In the genomic region with DNA sequence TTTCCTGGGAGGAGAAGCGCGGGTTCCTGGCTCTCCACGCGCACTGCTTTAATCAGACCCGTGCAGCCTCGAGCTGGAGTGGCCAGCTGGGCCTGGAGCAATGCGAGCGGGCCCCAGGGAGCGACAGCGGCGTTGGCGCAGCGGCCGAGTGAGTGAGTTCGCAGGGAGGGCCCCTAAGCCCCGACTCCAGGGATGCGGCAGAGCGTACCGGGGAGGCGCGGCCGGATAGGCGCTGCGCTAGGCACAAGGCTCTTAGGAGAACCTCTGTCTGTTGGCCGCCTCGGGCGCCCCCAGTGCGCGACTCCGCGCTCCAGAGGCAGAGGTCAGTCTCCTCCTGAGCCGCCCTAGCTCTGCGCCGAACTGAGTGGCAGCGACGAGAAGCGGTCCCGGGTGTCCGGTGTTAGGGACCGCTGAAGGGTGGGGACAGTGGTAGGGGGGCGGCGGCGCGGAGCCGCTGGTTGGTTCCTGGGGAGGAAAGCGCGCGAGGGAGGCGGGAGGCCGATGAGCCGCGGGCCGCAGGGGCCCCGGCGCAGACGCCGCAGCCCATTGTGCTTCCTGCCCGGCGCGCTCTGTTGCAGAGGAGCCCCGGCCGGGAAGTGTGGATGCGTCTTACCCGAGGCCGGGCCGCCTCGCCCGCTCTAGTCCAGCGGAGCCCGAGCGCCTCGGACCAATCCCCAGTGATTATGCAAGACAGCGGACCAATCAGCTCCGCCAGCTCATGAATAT, we compare ENCODE assay signal across 8 cellular contexts. TPM values are rescaled to one million over a fixed set of nuclear protein-coding genes. Genes with fewer than 3 reads are reported as not detected.
DNase-seq lines count a peak whose midpoint lies in the region; ATAC-seq lines count a peak whose summit lies in the region.

No MANE protein-coding gene starts in this region.

- peaks cover 18 to 23% of the 10 kb centered on the region in 2 donors for H3K4me1 ChIP-seq in neuronal stem cell (ENCODE audit: control insufficient read depth in 2 of 2, insufficient read depth in 1 of 2, low read depth in 1 of 2, low read length in 2 of 2)

- H3K4ac ChIP-seq in neuronal stem cell (ENCODE audit: low read length): no peak overlapping the region

- no peaks in the 10 kb centered on the region for H3K36me3 ChIP-seq in neuronal stem cell (replicated peaks in 1 of 2; ENCODE audit: control insufficient read depth in 2 of 2, insufficient read depth in 2 of 2, low read length in 2 of 2)

- H3K9ac ChIP-seq in neuronal stem cell (ENCODE audit: low read depth, low read length, poor library complexity): peak overlapping the region; percentile 68

- H4K8ac ChIP-seq in neuronal stem cell (ENCODE audit: low read depth, low read length): no peak overlapping the region

- peaks cover 70% of the 10 kb centered on the region for H3K4me1 Mint-ChIP-seq in activated naive CD4-positive, alpha-beta T cell treated with anti-CD3 and anti-CD28 coated beads, Interleukin-2, amount 10 ng/mL, durations not matched to agents 7 days and 5 days

- H4K91ac ChIP-seq in neuronal stem cell (ENCODE audit: low read depth, low read length, poor library complexity): no peak overlapping the region

- H3K27me3 Mint-ChIP-seq in activated naive CD4-positive, alpha-beta T cell treated with anti-CD3 and anti-CD28 coated beads, Interleukin-2, amount 10 ng/mL, durations not matched to agents 7 days and 5 days: peaks cover 100% of the 10 kb centered on the region

- no peak overlapping the region for H2BK120ac ChIP-seq in neuronal stem cell (ENCODE audit: low read depth, low read length)

- peak overlapping the region; percentile 77 for H3K23ac ChIP-seq in neuronal stem cell (ENCODE audit: low read depth, low read length, poor library complexity)

- no peak overlapping the region for H2AK5ac ChIP-seq in neuronal stem cell (ENCODE audit: low read depth, low read length)

- DNase-seq in G401 (ENCODE audit: low spot score) (peak; percentile 73), HS-5 (ENCODE audit: low read depth) (peak; percentile 94), NOMO-1 treated with DMSO at 0.1 percent for 48 hours (lab: John Stamatoyannopoulos, UW; ENCODE audit: unreplicated experiment) (peak; percentile 84), germinal center (ENCODE audit: low spot score) (peak; percentile 87), neuronal stem cell (ENCODE audit: low spot score) (peak; percentile 88)
- peak; percentile 67 for DNase-seq in activated naive CD4-positive, alpha-beta T cell treated with anti-CD3 and anti-CD28 coated beads, Interleukin-2, amount 10 ng/mL, durations not matched to agents 7 days and 5 days

- H2AFZ ChIP-seq in neuronal stem cell (ENCODE audit: low read length): peak overlapping the region; percentile 99

- in situ Hi-C loops in G401 (cut with HindIII; ENCODE audit: low sequenced_read_pairs): no loop called here

- peak overlapping the region; percentile 39 for H3K14ac ChIP-seq in neuronal stem cell (ENCODE audit: low read length)

- peak overlapping the region; percentile 89 for H3K18ac ChIP-seq in neuronal stem cell (ENCODE audit: low read length)

- no peaks in the 10 kb centered on the region for H3K79me1 ChIP-seq in neuronal stem cell (ENCODE audit: low read depth, low read length)

- no CpG with 5 or more reads among the region's 74 CpGs for WGBS in neuronal stem cell (ENCODE audit: extremely low coverage in 2 of 2, insufficient read length in 2 of 2, insufficient replicate concordance in 1 of 2), 2 donors

- H3K27ac Mint-ChIP-seq in activated naive CD4-positive, alpha-beta T cell treated with anti-CD3 and anti-CD28 coated beads, Interleukin-2, amount 10 ng/mL, durations not matched to agents 7 days and 5 days: peak overlapping the region; percentile 77

- peaks cover 17% of the 10 kb centered on the region for H3K36me3 Mint-ChIP-seq in activated naive CD4-positive, alpha-beta T cell treated with anti-CD3 and anti-CD28 coated beads, Interleukin-2, amount 10 ng/mL, durations not matched to agents 7 days and 5 days

- peaks cover 68 to 96% (median 94%) of the 10 kb centered on the region in 3 experiments for H3K27me3 ChIP-seq in neuronal stem cell (ENCODE audit: control insufficient read depth in 3 of 3, insufficient read depth in 3 of 3, low read depth in 1 of 3, low read length in 3 of 3)

- peak overlapping the region; percentile 68 for H3K4me3 Mint-ChIP-seq in activated naive CD4-positive, alpha-beta T cell treated with anti-CD3 and anti-CD28 coated beads, Interleukin-2, amount 10 ng/mL, durations not matched to agents 7 days and 5 days

- no peak overlapping the region for H2BK12ac ChIP-seq in neuronal stem cell (ENCODE audit: low read length)

- H3K9me3 Mint-ChIP-seq in activated naive CD4-positive, alpha-beta T cell treated with anti-CD3 and anti-CD28 coated beads, Interleukin-2, amount 10 ng/mL, durations not matched to agents 7 days and 5 days: no peaks in the 10 kb centered on the region

- peaks cover 2 to 18% of the 10 kb centered on the region in 2 donors for H3K9me3 ChIP-seq in neuronal stem cell (replicated peaks in 1 of 2; ENCODE audit: control insufficient read depth in 2 of 2, insufficient read depth in 1 of 2, low read depth in 1 of 2, low read length in 2 of 2)

- peak overlapping the region; percentile 84 for H2BK15ac ChIP-seq in neuronal stem cell (ENCODE audit: low read length)

- no peak overlapping the region for H3K27ac ChIP-seq in neuronal stem cell (replicated peaks; ENCODE audit: low read length)

- peak; percentile 87 for ATAC-seq in GM21423 (IDR thresholded peaks at IDR 0.05; ENCODE audit: unreplicated experiment)
- ATAC-seq in HG02970 (IDR thresholded peaks at IDR 0.05; ENCODE audit: low FRiP score, unreplicated experiment): no peak

- no peak overlapping the region for H2BK5ac ChIP-seq in neuronal stem cell (ENCODE audit: low read length)

- H3K4me2 ChIP-seq in neuronal stem cell (ENCODE audit: insufficient read depth, low read length, poor library complexity, severe bottlenecking): peak overlapping the region; percentile 93

- H3K4me3 ChIP-seq in neuronal stem cell (ENCODE audit: low read length in 2 of 2): peak overlapping the region; percentile 51 to 75

- CTCF ChIA-PET in activated naive CD4-positive, alpha-beta T cell treated with anti-CD3 and anti-CD28 coated beads, Interleukin-2, amount 10 ng/mL, durations not matched to agents 7 days and 5 days (lab: Charles Lee): interaction anchor here (0.8 to 1.4 kb wide), 4 partner anchors 10 to 83 kb away, joined by 3 to 6 read pairs (median 4); partner anchors contain the start of gene DLX2

RNA-seq across cellular contexts. Expression of gene DLX1, which starts 0.4 kb away (rescaled TPM):
- 21.8 and 26.2 TPM in 2 replicates for total RNA-seq in G401 (2014; rRNA removed; shearing (Covaris generic))
- 0.08 TPM for polyA plus RNA-seq in neuronal stem cell (2013, experiment 1 of 2)
- polyA plus RNA-seq in neuronal stem cell (2013, experiment 2 of 2): 0.10 TPM

RNA-seq across cellular contexts. Expression of gene DLX2, which starts 17.8 kb away (rescaled TPM):
- 5.0 and 5.3 TPM in 2 replicates for total RNA-seq in G401 (2014; rRNA removed; shearing (Covaris generic))
- 0.06 TPM for polyA plus RNA-seq in neuronal stem cell (2013, experiment 1 of 2)
- 0.10 TPM for polyA plus RNA-seq in neuronal stem cell (2013, experiment 2 of 2)
